ENCODE assay signal across 3 cellular contexts in genomic region chr18:75273817-75274216, GRCh38.
TF ChIP-seq lines count a peak whose summit lies in the region.

No MANE protein-coding gene starts in this region.

TF ChIP-seq in HepG2, 621 proteins besides CTCF, POLR2A, EP300 and RAD21:
- no peak for TF ChIP-seq HNRNPK (IDR thresholded peaks at IDR 0.05; ENCODE audit: low read depth, low read length, poor library complexity, severe bottlenecking)
- no peak for TF ChIP-seq TFDP1 (CRISPR knock-in tag; IDR thresholded peaks at IDR 0.05; ENCODE audit: borderline replicate concordance)
- TF ChIP-seq STAG1 (CRISPR knock-in tag; IDR thresholded peaks at IDR 0.05): no peak
- TF ChIP-seq ZBTB33 (CRISPR knock-in tag; IDR thresholded peaks at IDR 0.05): peak; percentile 87
- TF ChIP-seq RARA (CRISPR knock-in tag; IDR thresholded peaks at IDR 0.05): no peak
- no peak for TF ChIP-seq KAT2B (IDR thresholded peaks at IDR 0.05; ENCODE audit: borderline replicate concordance, low read depth, low read length)
- TF ChIP-seq ZNF652 (CRISPR knock-in tag; IDR thresholded peaks at IDR 0.05; ENCODE audit: borderline replicate concordance, low read depth): no peak
- TF ChIP-seq RNF219 (CRISPR knock-in tag; IDR thresholded peaks at IDR 0.05): no peak

TF ChIP-seq in K562, 482 proteins besides CTCF, POLR2A, EP300 and RAD21:
- TF ChIP-seq CTCFL (IDR thresholded peaks at IDR 0.05; ENCODE audit: borderline replicate concordance, insufficient read depth, low read depth, low read length, poor library complexity, severe bottlenecking): no peak
- TF ChIP-seq ZBTB33 (CRISPR knock-in tag; IDR thresholded peaks at IDR 0.05): peak; percentile 18; the same call in 1 of the 2 replicates

TF ChIP-seq in SK-N-SH treated with all-trans-retinoic acid at 6 μM for 48 hours, 23 proteins besides CTCF, POLR2A, EP300 and RAD21:
- TF ChIP-seq TOX (CRISPR knock-in tag; IDR thresholded peaks at IDR 0.05; ENCODE audit: borderline replicate concordance) (no peak), ZC3H10 (CRISPR knock-in tag; IDR thresholded peaks at IDR 0.05) (no peak), BACH2 (CRISPR knock-in tag; IDR thresholded peaks at IDR 0.05; ENCODE audit: borderline replicate concordance) (no peak), CREB5 (CRISPR knock-in tag; IDR thresholded peaks at IDR 0.05; ENCODE audit: low read depth) (no peak), ZNF70 (CRISPR knock-in tag; IDR thresholded peaks at IDR 0.05) (no peak), OSR1 (CRISPR knock-in tag; IDR thresholded peaks at IDR 0.05) (no peak), CSDC2 (CRISPR knock-in tag; IDR thresholded peaks at IDR 0.05) (no peak)
